In the genomic region with DNA sequence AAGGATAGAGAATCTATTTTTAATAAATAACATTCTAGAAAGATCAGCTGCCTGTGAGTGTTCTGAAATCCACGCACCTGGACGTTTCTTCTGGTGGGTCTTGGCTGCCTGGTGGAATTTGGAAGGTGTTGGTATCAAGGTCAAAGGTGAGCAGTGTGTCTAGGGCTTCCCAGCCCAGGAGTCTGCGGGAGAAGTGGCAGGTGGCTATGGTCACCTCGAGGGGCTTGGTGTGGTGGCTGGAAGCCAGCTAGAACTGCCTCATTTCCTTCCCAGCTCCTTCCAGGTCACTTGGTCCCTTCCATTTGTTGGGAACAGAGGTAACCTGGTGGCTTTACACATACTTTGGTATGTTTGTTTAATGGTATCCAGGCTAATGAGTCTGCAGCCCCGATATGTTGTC, we compare ENCODE assay signal across 17 cellular contexts. TPM values are rescaled to one million over a fixed set of nuclear protein-coding genes. Genes with fewer than 3 reads are reported as not detected.
DNase-seq lines count a peak whose midpoint lies in the region; ATAC-seq and TF ChIP-seq lines count a peak whose summit lies in the region.
"Had no signal": no experiment of that assay in that cellular context is flagged by ENCODE, and none has a peak within 500 bp of the region (broad histone marks: within the 10 kb centered on the region; RNA-seq: fewer than 3 reads in every experiment).

No MANE protein-coding gene starts in this region.

- intact Hi-C loops in left colon (cut with DNase I, micrococcal nuclease): no loop called here

- ATAC-seq in memory B cell (ENCODE audit: low read depth) (no peak), left colon (no peak)
- ATAC-seq: CD8-positive, alpha-beta T cell had no signal

- H3K27ac Mint-ChIP-seq in memory B cell: peak overlapping the region; percentile 82
- H3K27ac Mint-ChIP-seq: CD8-positive, alpha-beta T cell had no signal

- H3K27me3 ChIP-seq in WERI-Rb-1 (ENCODE audit: insufficient read depth, low read depth, severe bottlenecking): no peaks in the 10 kb centered on the region
- H3K27me3 ChIP-seq: BE2C had no signal

- peaks cover 12% of the 10 kb centered on the region for H3K4me1 Mint-ChIP-seq in memory B cell

- peak; percentile 48 for DNase-seq in activated effector memory CD4-positive, alpha-beta T cell treated with anti-CD3 and anti-CD28 coated beads, Interleukin-2, amount 50 U/mL, for 16 hours
- DNase-seq in activated effector memory CD4-positive, alpha-beta T cell treated with Interleukin-2 at 50 U/mL for 16 hours: no peak
- no peak for DNase-seq in WERI-Rb-1
- no peak for DNase-seq in memory B cell (ENCODE audit: low spot score in 2 of 2)
- no peak for DNase-seq in SKM-1 (lab: John Stamatoyannopoulos, UW; ENCODE audit: unreplicated experiment)
- DNase-seq in T-helper 1 cell: no peak
- no peak for DNase-seq in left colon
- DNase-seq: BE2C; Calu3; CD8-positive, alpha-beta T cell; DMS53; EL; KBM-7; NCI-H1417; NCI-H187 treated with DMSO at 0.1 percent for 48 hours; NCI-H226; NCI-H524 had no signal

- no peaks in the 10 kb centered on the region for H3K9me3 Mint-ChIP-seq in memory B cell
- H3K9me3 Mint-ChIP-seq: CD8-positive, alpha-beta T cell had no signal

- H3K27ac ChIP-seq in WERI-Rb-1: peak overlapping the region; percentile 95; the same call in 1 of the 2 replicates

- no peaks in the 10 kb centered on the region for H3K9me3 ChIP-seq in WERI-Rb-1 (ENCODE audit: severe bottlenecking)
- H3K9me3 ChIP-seq: BE2C had no signal

- H3K4me3 Mint-ChIP-seq in memory B cell: no peak overlapping the region
- H3K4me3 Mint-ChIP-seq: CD8-positive, alpha-beta T cell had no signal

- no peak for TF ChIP-seq CTCF in WERI-Rb-1 (IDR thresholded peaks at IDR 0.05; ENCODE audit: low read depth, low read length)

- no peak overlapping the region for H3K4me3 ChIP-seq in WERI-Rb-1 (ENCODE audit: low read depth, low read length)

- no peaks in the 10 kb centered on the region for H3K27me3 Mint-ChIP-seq in memory B cell

- H3K36me3 Mint-ChIP-seq in memory B cell: peaks cover 17% of the 10 kb centered on the region

- H3K36me3 ChIP-seq in WERI-Rb-1: peaks cover 83% of the 10 kb centered on the region

RNA-seq across cellular contexts. Expression of gene NAT10, which starts 41.4 kb away (rescaled TPM):
- 10 to 100 TPM; 22.5 to 30.6 TPM for total RNA-seq in left colon
